39 cellular contexts compared by ENCODE assay signal in genomic region chr1:88454781-88455180, GRCh38.
"Had no signal": no experiment of that assay in that cellular context is flagged by ENCODE, and none has a peak within 500 bp of the region (broad histone marks: within the 10 kb centered on the region; RNA-seq: fewer than 3 reads in every experiment).

No MANE protein-coding gene starts in this region.

- H3K4me3 Mint-ChIP-seq: activated CD4-positive, alpha-beta memory T cell treated with anti-CD3 and anti-CD28 coated beads, Interleukin-2, amount 10 ng/mL, durations not matched to agents 7 days and 5 days; activated CD4-positive, alpha-beta T cell treated with anti-CD3 and anti-CD28 coated beads for 36 hours; activated CD4-positive, alpha-beta T cell treated with anti-CD3 and anti-CD28 coated beads, Interleukin-2, amount 10 ng/mL, durations not matched to agents 7 days and 5 days; activated CD8-positive, alpha-beta memory T cell treated with anti-CD3 and anti-CD28 coated beads, Interleukin-2, amount 10 ng/mL, durations not matched to agents 7 days and 5 days; activated CD8-positive, alpha-beta T cell treated with anti-CD3 and anti-CD28 coated beads, Interleukin-2, amount 10 ng/mL, durations not matched to agents 7 days and 5 days; activated naive CD4-positive, alpha-beta T cell treated with anti-CD3 and anti-CD28 coated beads, Interleukin-2, amount 10 ng/mL, durations not matched to agents 7 days and 5 days; activated naive CD4-positive, alpha-beta T cell treated with anti-CD3 and anti-CD28 coated beads, Interleukin-2, amount 50 U/mL, for 24 hours; activated naive CD8-positive, alpha-beta T cell; activated naive CD8-positive, alpha-beta T cell treated with anti-CD3 and anti-CD28 coated beads, Interleukin-2, amount 10 ng/mL, durations not matched to agents 7 days and 5 days; activated naive CD8-positive, alpha-beta T cell treated with anti-CD3 and anti-CD28 coated beads, Interleukin-2, amount 50 U/mL, for 24 hours; activated T-cell treated with anti-CD3 and anti-CD28 coated beads, Interleukin-2, amount 50 U/mL, for 24 hours; brain; central memory CD8-positive, alpha-beta T cell; T-helper 1 cell treated with Interleukin-12 subunit alpha and Interleukin-12 subunit beta and Interleukin-4 antibody, amounts not matched to agents 30 μg/mL and 1 μg/mL, for 36 hours; T-helper 2 cell treated with Interferon-gamma antibody and Interleukin-4, amounts not matched to agents 5 μg/mL and 100 μg/mL, for 36 hours had no signal

- H3K4me1 ChIP-seq: ascending aorta had no signal

- FAIRE-seq: bronchial epithelial cell, TTC549 had no signal

- H3K27ac ChIP-seq: ascending aorta, cardiac muscle cell, VCaP had no signal

- H3K9me3 Mint-ChIP-seq: activated CD4-positive, alpha-beta memory T cell treated with anti-CD3 and anti-CD28 coated beads, Interleukin-2, amount 10 ng/mL, durations not matched to agents 7 days and 5 days; activated CD4-positive, alpha-beta T cell treated with anti-CD3 and anti-CD28 coated beads, Interleukin-2, amount 10 ng/mL, durations not matched to agents 7 days and 5 days; activated naive CD4-positive, alpha-beta T cell treated with anti-CD3 and anti-CD28 coated beads, Interleukin-2, amount 10 ng/mL, durations not matched to agents 7 days and 5 days; activated naive CD8-positive, alpha-beta T cell treated with anti-CD3 and anti-CD28 coated beads, Interleukin-2, amount 10 ng/mL, durations not matched to agents 7 days and 5 days; activated naive CD8-positive, alpha-beta T cell treated with anti-CD3 and anti-CD28 coated beads, Interleukin-2, amount 50 U/mL, for 24 hours; activated T-helper 2 cell treated with anti-CD3 and anti-CD28 coated beads, Interferon-gamma antibody, Interleukin-2, Interleukin-4, amounts not matched to agents 10 μg/mL and 5 μg/mL and 100 μg/mL, durations not matched to agents 14 hours and 24 hours and 36 hours; central memory CD8-positive, alpha-beta T cell; T-helper 1 cell treated with Interleukin-12 subunit alpha and Interleukin-12 subunit beta and Interleukin-4 antibody, amounts not matched to agents 30 μg/mL and 1 μg/mL, for 36 hours; T-helper 2 cell treated with Interferon-gamma antibody and Interleukin-4, amounts not matched to agents 5 μg/mL and 100 μg/mL, for 36 hours had no signal

- H3K4me3 ChIP-seq: ascending aorta, cardiac muscle cell had no signal

- H3K4me1 Mint-ChIP-seq: activated CD4-positive, alpha-beta memory T cell treated with anti-CD3 and anti-CD28 coated beads, Interleukin-2, amount 10 ng/mL, durations not matched to agents 7 days and 5 days; activated CD4-positive, alpha-beta T cell treated with anti-CD3 and anti-CD28 coated beads for 36 hours; activated CD4-positive, alpha-beta T cell treated with anti-CD3 and anti-CD28 coated beads, Interleukin-2, amount 10 ng/mL, durations not matched to agents 7 days and 5 days; activated CD8-positive, alpha-beta memory T cell treated with anti-CD3 and anti-CD28 coated beads, Interleukin-2, amount 10 ng/mL, durations not matched to agents 7 days and 5 days; activated naive CD4-positive, alpha-beta T cell treated with anti-CD3 and anti-CD28 coated beads, Interleukin-2, amount 10 ng/mL, durations not matched to agents 7 days and 5 days; activated naive CD4-positive, alpha-beta T cell treated with anti-CD3 and anti-CD28 coated beads, Interleukin-2, amount 50 U/mL, for 24 hours; activated naive CD8-positive, alpha-beta T cell treated with anti-CD3 and anti-CD28 coated beads, Interleukin-2, amount 10 ng/mL, durations not matched to agents 7 days and 5 days; activated naive CD8-positive, alpha-beta T cell treated with anti-CD3 and anti-CD28 coated beads, Interleukin-2, amount 50 U/mL, for 24 hours; brain; central memory CD8-positive, alpha-beta T cell had no signal

- H3K27ac Mint-ChIP-seq: activated CD4-positive, alpha-beta memory T cell treated with anti-CD3 and anti-CD28 coated beads, Interleukin-2, amount 10 ng/mL, durations not matched to agents 7 days and 5 days; activated CD4-positive, alpha-beta T cell treated with anti-CD3 and anti-CD28 coated beads for 36 hours; activated CD4-positive, alpha-beta T cell treated with anti-CD3 and anti-CD28 coated beads, Interleukin-2, amount 10 ng/mL, durations not matched to agents 7 days and 5 days; activated CD8-positive, alpha-beta memory T cell treated with anti-CD3 and anti-CD28 coated beads, Interleukin-2, amount 10 ng/mL, durations not matched to agents 7 days and 5 days; activated CD8-positive, alpha-beta T cell treated with anti-CD3 and anti-CD28 coated beads, Interleukin-2, amount 10 ng/mL, durations not matched to agents 7 days and 5 days; activated naive CD4-positive, alpha-beta T cell treated with anti-CD3 and anti-CD28 coated beads, Interleukin-2, amount 10 ng/mL, durations not matched to agents 7 days and 5 days; activated naive CD4-positive, alpha-beta T cell treated with anti-CD3 and anti-CD28 coated beads, Interleukin-2, amount 50 U/mL, for 24 hours; activated naive CD8-positive, alpha-beta T cell; activated naive CD8-positive, alpha-beta T cell treated with anti-CD3 and anti-CD28 coated beads, Interleukin-2, amount 10 ng/mL, durations not matched to agents 7 days and 5 days; activated naive CD8-positive, alpha-beta T cell treated with anti-CD3 and anti-CD28 coated beads, Interleukin-2, amount 50 U/mL, for 24 hours; activated T-cell treated with anti-CD3 and anti-CD28 coated beads, Interleukin-2, amount 50 U/mL, for 24 hours; activated T-helper 2 cell treated with anti-CD3 and anti-CD28 coated beads, Interferon-gamma antibody, Interleukin-2, Interleukin-4, amounts not matched to agents 10 μg/mL and 5 μg/mL and 100 μg/mL, durations not matched to agents 14 hours and 24 hours and 36 hours; brain; T-helper 1 cell treated with Interleukin-12 subunit alpha and Interleukin-12 subunit beta and Interleukin-4 antibody, amounts not matched to agents 30 μg/mL and 1 μg/mL, for 36 hours; T-helper 2 cell treated with Interferon-gamma antibody and Interleukin-4, amounts not matched to agents 5 μg/mL and 100 μg/mL, for 36 hours had no signal

- H3K27me3 Mint-ChIP-seq: activated CD4-positive, alpha-beta memory T cell treated with anti-CD3 and anti-CD28 coated beads, Interleukin-2, amount 10 ng/mL, durations not matched to agents 7 days and 5 days; activated CD8-positive, alpha-beta memory T cell treated with anti-CD3 and anti-CD28 coated beads, Interleukin-2, amount 10 ng/mL, durations not matched to agents 7 days and 5 days; activated naive CD4-positive, alpha-beta T cell treated with anti-CD3 and anti-CD28 coated beads, Interleukin-2, amount 10 ng/mL, durations not matched to agents 7 days and 5 days; activated naive CD8-positive, alpha-beta T cell treated with anti-CD3 and anti-CD28 coated beads, Interleukin-2, amount 10 ng/mL, durations not matched to agents 7 days and 5 days; activated naive CD8-positive, alpha-beta T cell treated with anti-CD3 and anti-CD28 coated beads, Interleukin-2, amount 50 U/mL, for 24 hours; central memory CD8-positive, alpha-beta T cell had no signal

- ATAC-seq: activated CD4-positive, alpha-beta T cell treated with anti-CD3 and anti-CD28 coated beads for 36 hours; activated CD4-positive, CD25-positive, alpha-beta regulatory T cell treated with anti-CD3 and anti-CD28 coated beads, Interleukin-2, amount 50 U/mL, for 24 hours; activated CD8-positive, alpha-beta memory T cell treated with anti-CD3 and anti-CD28 coated beads, Interleukin-2, amount 10 ng/mL, durations not matched to agents 7 days and 5 days; activated CD8-positive, alpha-beta T cell treated with anti-CD3 and anti-CD28 coated beads, Interleukin-2, amount 10 ng/mL, durations not matched to agents 7 days and 5 days; activated naive CD8-positive, alpha-beta T cell treated with anti-CD3 and anti-CD28 coated beads, Interleukin-2, amount 50 U/mL, for 24 hours had no signal

- H3K36me3 ChIP-seq: ascending aorta, cardiac muscle cell had no signal

- H3K27me3 ChIP-seq: ascending aorta, cardiac muscle cell had no signal

- H3K36me3 Mint-ChIP-seq: activated CD8-positive, alpha-beta memory T cell treated with anti-CD3 and anti-CD28 coated beads, Interleukin-2, amount 10 ng/mL, durations not matched to agents 7 days and 5 days; activated naive CD4-positive, alpha-beta T cell treated with anti-CD3 and anti-CD28 coated beads, Interleukin-2, amount 10 ng/mL, durations not matched to agents 7 days and 5 days; activated naive CD4-positive, alpha-beta T cell treated with anti-CD3 and anti-CD28 coated beads, Interleukin-2, amount 50 U/mL, for 24 hours; activated naive CD8-positive, alpha-beta T cell; activated naive CD8-positive, alpha-beta T cell treated with anti-CD3 and anti-CD28 coated beads, Interleukin-2, amount 10 ng/mL, durations not matched to agents 7 days and 5 days; brain had no signal

- H3K9me3 ChIP-seq: ascending aorta had no signal

- DNase-seq: activated CD4-positive, alpha-beta memory T cell treated with anti-CD3 and anti-CD28 coated beads, Interleukin-2, amount 10 ng/mL, durations not matched to agents 7 days and 5 days; activated CD4-positive, alpha-beta T cell treated with anti-CD3 and anti-CD28 coated beads for 1 hour; activated CD4-positive, alpha-beta T cell treated with anti-CD3 and anti-CD28 coated beads for 36 hours; activated CD4-positive, alpha-beta T cell treated with anti-CD3 and anti-CD28 coated beads for 48 hours; activated CD4-positive, alpha-beta T cell treated with anti-CD3 and anti-CD28 coated beads, Interleukin-2, amount 10 ng/mL, durations not matched to agents 7 days and 5 days; activated CD4-positive, alpha-beta T cell treated with anti-CD3 and anti-CD28 coated beads, Interleukin-2, amount 50 U/mL, for 48 hours; activated CD4-positive, CD25-positive, alpha-beta regulatory T cell; activated CD8-positive, alpha-beta memory T cell treated with anti-CD3 and anti-CD28 coated beads for 24 hours; activated CD8-positive, alpha-beta memory T cell treated with anti-CD3 and anti-CD28 coated beads, Interleukin-2, amount 10 ng/mL, durations not matched to agents 7 days and 5 days; activated CD8-positive, alpha-beta memory T cell treated with anti-CD3 and anti-CD28 coated beads, Interleukin-2, amount 50 U/mL, for 48 hours; activated CD8-positive, alpha-beta T cell treated with anti-CD3 and anti-CD28 coated beads, Interleukin-2, amount 10 ng/mL, durations not matched to agents 7 days and 5 days; activated effector memory CD4-positive, alpha-beta T cell treated with Interleukin-2 at 50 U/mL for 16 hours; activated gamma-delta T cell; activated naive CD4-positive, alpha-beta T cell treated with anti-CD3 and anti-CD28 coated beads, Interleukin-2, amount 10 ng/mL, durations not matched to agents 7 days and 5 days; activated naive CD4-positive, alpha-beta T cell treated with Interleukin-2 at 50 U/mL for 16 hours; activated naive CD8-positive, alpha-beta T cell treated with anti-CD3 and anti-CD28 coated beads, Interleukin-2, amount 10 ng/mL, durations not matched to agents 7 days and 5 days; activated naive CD8-positive, alpha-beta T cell treated with anti-CD3 and anti-CD28 coated beads, Interleukin-2, amount 50 U/mL, for 24 hours; activated T-cell treated with anti-CD3 and anti-CD28 coated beads, Interleukin-2, amount 50 U/mL, for 24 hours; activated T-cell treated with anti-CD3 and anti-CD28 coated beads, Interleukin-2, amount 50 U/mL, for 48 hours; amygdala; anterior cingulate cortex; caudate nucleus; cerebellar nuclear complex; T-helper 1 cell; T-helper 2 cell; T-helper 9 cell had no signal
